In genomic region chr18:21463718-21464117, GRCh38 we compare ENCODE assay signal across 23 cellular contexts.
"Had no signal": no experiment of that assay in that cellular context is flagged by ENCODE, and none has a peak within 500 bp of the region (broad histone marks: within the 10 kb centered on the region; RNA-seq: fewer than 3 reads in every experiment).

No MANE protein-coding gene starts in this region.

- DNase-seq: activated CD4-positive, alpha-beta T cell treated with anti-CD3 and anti-CD28 coated beads, Interleukin-2, amount 10 ng/mL, durations not matched to agents 7 days and 5 days; activated CD8-positive, alpha-beta memory T cell treated with anti-CD3 and anti-CD28 coated beads, Interleukin-2, amount 50 U/mL, for 4 hours; activated CD8-positive, alpha-beta T cell treated with anti-CD3 and anti-CD28 coated beads, Interleukin-2, amount 10 ng/mL, durations not matched to agents 7 days and 5 days; activated naive CD4-positive, alpha-beta T cell treated with anti-CD3 and anti-CD28 coated beads for 36 hours; activated T-cell treated with anti-CD3 and anti-CD28 coated beads, Interleukin-2, amount 50 U/mL, for 4 hours; dermis blood vessel endothelial cell; effector memory CD4-positive, alpha-beta T cell; esophagus squamous epithelium; immature natural killer cell; kidney glomerular epithelial cell; mesenchymal stem cell; mucosa of descending colon; naive B cell; psoas muscle; right lobe of liver; stimulated activated CD4-positive, alpha-beta T cell treated with anti-CD3 and anti-CD28 coated beads, Interleukin-4, amount 100 ng/mL, for 24 hours; stomach; testis had no signal

- H3K36me3 Mint-ChIP-seq: immature natural killer cell; stimulated activated effector memory CD8-positive, alpha-beta T cell treated with anti-CD3 and anti-CD28 coated beads, Interleukin-12 subunit alpha, Interleukin-12 subunit beta, amount 100 ng/mL, for 72 hours had no signal

- ATAC-seq: activated CD4-positive, CD25-positive, alpha-beta regulatory T cell treated with anti-CD3 and anti-CD28 coated beads, Interleukin-2, amount 50 U/mL, for 24 hours; activated CD8-positive, alpha-beta T cell treated with anti-CD3 and anti-CD28 coated beads, Interleukin-2, amount 10 ng/mL, durations not matched to agents 7 days and 5 days; activated T-cell treated with anti-CD3 and anti-CD28 coated beads, Interleukin-2, amount 50 U/mL, for 4 hours; mucosa of descending colon; psoas muscle; right lobe of liver; stimulated activated effector memory CD8-positive, alpha-beta T cell treated with anti-CD3 and anti-CD28 coated beads, Interleukin-12 subunit alpha, Interleukin-12 subunit beta, amount 100 ng/mL, for 72 hours had no signal

- H3K36me3 ChIP-seq: breast epithelium, esophagus squamous epithelium, right lobe of liver, stomach had no signal

- H3K27ac ChIP-seq: breast epithelium, psoas muscle, right lobe of liver, stomach, testis had no signal

- H3K4me3 ChIP-seq: breast epithelium, esophagus squamous epithelium, mucosa of descending colon, psoas muscle, right lobe of liver, smooth muscle cell, stomach, testis had no signal

- H3K27me3 ChIP-seq: breast epithelium, right lobe of liver, stomach, testis had no signal

- H3K4me1 Mint-ChIP-seq: activated CD4-positive, alpha-beta T cell treated with anti-CD3 and anti-CD28 coated beads, Interleukin-2, amount 10 ng/mL, durations not matched to agents 7 days and 5 days; immature natural killer cell; naive B cell; stimulated activated effector memory CD8-positive, alpha-beta T cell treated with anti-CD3 and anti-CD28 coated beads, Interleukin-12 subunit alpha, Interleukin-12 subunit beta, amount 100 ng/mL, for 72 hours had no signal

- H3K9me3 ChIP-seq: breast epithelium, esophagus squamous epithelium, mucosa of descending colon, psoas muscle, right lobe of liver, stomach, testis had no signal

- H3K9me3 Mint-ChIP-seq: activated CD4-positive, alpha-beta T cell treated with anti-CD3 and anti-CD28 coated beads, Interleukin-2, amount 10 ng/mL, durations not matched to agents 7 days and 5 days; activated naive CD4-positive, alpha-beta T cell treated with anti-CD3 and anti-CD28 coated beads for 36 hours; activated T-cell treated with anti-CD3 and anti-CD28 coated beads, Interleukin-2, amount 50 U/mL, for 4 hours; immature natural killer cell; naive B cell; stimulated activated effector memory CD8-positive, alpha-beta T cell treated with anti-CD3 and anti-CD28 coated beads, Interleukin-12 subunit alpha, Interleukin-12 subunit beta, amount 100 ng/mL, for 72 hours; T-helper 1 cell treated with Interleukin-12 subunit alpha and Interleukin-12 subunit beta and Interleukin-4 antibody, amounts not matched to agents 30 μg/mL and 1 μg/mL, for 36 hours had no signal

- H3K27ac Mint-ChIP-seq: activated CD4-positive, alpha-beta T cell treated with anti-CD3 and anti-CD28 coated beads, Interleukin-2, amount 10 ng/mL, durations not matched to agents 7 days and 5 days; activated CD8-positive, alpha-beta T cell treated with anti-CD3 and anti-CD28 coated beads, Interleukin-2, amount 10 ng/mL, durations not matched to agents 7 days and 5 days; activated naive CD4-positive, alpha-beta T cell treated with anti-CD3 and anti-CD28 coated beads for 36 hours; immature natural killer cell; naive B cell; stimulated activated effector memory CD8-positive, alpha-beta T cell treated with anti-CD3 and anti-CD28 coated beads, Interleukin-12 subunit alpha, Interleukin-12 subunit beta, amount 100 ng/mL, for 72 hours; T-helper 1 cell treated with Interleukin-12 subunit alpha and Interleukin-12 subunit beta and Interleukin-4 antibody, amounts not matched to agents 30 μg/mL and 1 μg/mL, for 36 hours had no signal

- H3K4me1 ChIP-seq: breast epithelium, esophagus squamous epithelium, stomach, testis had no signal

- H3K4me3 Mint-ChIP-seq: activated CD4-positive, alpha-beta T cell treated with anti-CD3 and anti-CD28 coated beads, Interleukin-2, amount 10 ng/mL, durations not matched to agents 7 days and 5 days; activated CD8-positive, alpha-beta T cell treated with anti-CD3 and anti-CD28 coated beads, Interleukin-2, amount 10 ng/mL, durations not matched to agents 7 days and 5 days; activated naive CD4-positive, alpha-beta T cell treated with anti-CD3 and anti-CD28 coated beads for 36 hours; activated T-cell treated with anti-CD3 and anti-CD28 coated beads, Interleukin-2, amount 50 U/mL, for 4 hours; immature natural killer cell; naive B cell; stimulated activated effector memory CD8-positive, alpha-beta T cell treated with anti-CD3 and anti-CD28 coated beads, Interleukin-12 subunit alpha, Interleukin-12 subunit beta, amount 100 ng/mL, for 72 hours; T-helper 1 cell treated with Interleukin-12 subunit alpha and Interleukin-12 subunit beta and Interleukin-4 antibody, amounts not matched to agents 30 μg/mL and 1 μg/mL, for 36 hours had no signal

- H3K4me2 ChIP-seq: smooth muscle cell had no signal
